Comparison of ENCODE assay signal across 9 cellular contexts in genomic region chr4:98653890-98654867, GRCh38. TPM values are rescaled to one million over a fixed set of nuclear protein-coding genes. Genes with fewer than 3 reads are reported as not detected.
A peak's percentile ranks its signal among the peaks of the same experiment; 100 is the strongest.
DNase-seq lines count a peak whose midpoint lies in the region; ATAC-seq, FAIRE-seq and TF ChIP-seq lines count a peak whose summit lies in the region.
"Had no signal": no experiment of that assay in that cellular context is flagged by ENCODE, and none has a peak within 500 bp of the region (broad histone marks: within the 10 kb centered on the region; RNA-seq: fewer than 3 reads in every experiment).

No MANE protein-coding gene starts in this region.

- DNase-seq in CD4-positive, alpha-beta T cell: no peak
- peak; percentile 93 for DNase-seq in RPMI7951 (ENCODE audit: low read depth)
- DNase-seq in ovary: peak in 3 of 5 donors; percentile 44 to 53 (median 47)
- no peak for DNase-seq in COR-L47 (lab: John Stamatoyannopoulos, UW)
- DNase-seq in activated naive CD4-positive, alpha-beta T cell treated with anti-CD3 and anti-CD28 coated beads, Interleukin-2, amount 50 U/mL, for 72 hours (ENCODE audit: low spot score in 2 of 2): no peak
- no peak for DNase-seq in HTR-8/SVneo (ENCODE audit: insufficient read length, low spot score)
- DNase-seq: left cardiac atrium had no signal

- H3K36me3 ChIP-seq in ovary: no peaks in the 10 kb centered on the region

- 17 to 22% (median 21%) methylated on average over 5 of the region's 5 CpGs for WGBS in ovary, 3 donors

- no peaks in the 10 kb centered on the region for H3K27me3 Mint-ChIP-seq in CD4-positive, alpha-beta T cell

- intact Hi-C loops in CD4-positive, alpha-beta T cell (cut with DNase I, micrococcal nuclease): no loop called here
- intact Hi-C loops in ovary (cut with DNase I): loop anchor here in 1 of 4 donors (2.0 to 10.0 kb wide), 2 partner anchors 41 to 89 kb away; no protein-coding TSS in a partner anchor

- H3K4me3 Mint-ChIP-seq in CD4-positive, alpha-beta T cell: peak overlapping the region; percentile 49

- no peak overlapping the region for H3K4me3 ChIP-seq in ovary

- peaks cover 60% of the 10 kb centered on the region for H3K4me1 Mint-ChIP-seq in CD4-positive, alpha-beta T cell (ENCODE audit: low read depth)

- CTCF ChIA-PET in CD4-positive, alpha-beta T cell (lab: Charles Lee): interaction anchor here (1.0 kb wide), 1 partner anchor 13 kb away, joined by 3 read pairs; no protein-coding TSS in a partner anchor

- no peak for TF ChIP-seq CTCF in CD4-positive, alpha-beta T cell (IDR thresholded peaks at IDR 0.05)
- TF ChIP-seq CTCF in ovary (IDR thresholded peaks at IDR 0.05): no peak

- TF ChIP-seq EP300 in ovary (IDR thresholded peaks at IDR 0.05): no peak

- H3K27ac Mint-ChIP-seq in CD4-positive, alpha-beta T cell: no peak overlapping the region
- H3K27ac Mint-ChIP-seq in activated naive CD4-positive, alpha-beta T cell treated with anti-CD3 and anti-CD28 coated beads, Interleukin-2, amount 50 U/mL, for 72 hours: no peak overlapping the region

- no peaks in the 10 kb centered on the region for H3K9me3 ChIP-seq in CD4-positive, alpha-beta T cell (ENCODE audit: control insufficient read depth, low read length)
- no peaks in the 10 kb centered on the region for H3K9me3 ChIP-seq in ovary

- POLR2A ChIA-PET in CD4-positive, alpha-beta T cell (lab: Charles Lee): no interaction called here

- no peak for TF ChIP-seq POLR2A in ovary (IDR thresholded peaks at IDR 0.05)

- H3K9me3 Mint-ChIP-seq in CD4-positive, alpha-beta T cell: no peaks in the 10 kb centered on the region
- H3K9me3 Mint-ChIP-seq in activated naive CD4-positive, alpha-beta T cell treated with anti-CD3 and anti-CD28 coated beads, Interleukin-2, amount 50 U/mL, for 72 hours: peaks cover 0 to 18% of the 10 kb centered on the region in 2 donors

- H3K36me3 Mint-ChIP-seq in CD4-positive, alpha-beta T cell (ENCODE audit: low read depth): peaks cover 9% of the 10 kb centered on the region
- peaks cover 21 to 58% of the 10 kb centered on the region in 2 donors for H3K36me3 Mint-ChIP-seq in activated naive CD4-positive, alpha-beta T cell treated with anti-CD3 and anti-CD28 coated beads, Interleukin-2, amount 50 U/mL, for 72 hours

- H3K27ac ChIP-seq in CD4-positive, alpha-beta T cell (ENCODE audit: low read depth, low read length): no peak overlapping the region
- H3K27ac ChIP-seq in ovary: peak overlapping the region; percentile 13 to 31

- FAIRE-seq in endometrium (lab: Jason Lieb, UNC) (peak; percentile 94), HTR-8/SVneo (lab: Jason Lieb, UNC) (no peak)

- no peaks in the 10 kb centered on the region for H3K27me3 ChIP-seq in CD4-positive, alpha-beta T cell (ENCODE audit: control insufficient read depth, insufficient read depth, low read length)
- H3K27me3 ChIP-seq in ovary: no peaks in the 10 kb centered on the region

- peaks cover 13% of the 10 kb centered on the region for H3K4me1 ChIP-seq in ovary (ENCODE audit: insufficient read depth)

- no peak for ATAC-seq in CD4-positive, alpha-beta T cell (ENCODE audit: poor library complexity)
- no peak for ATAC-seq in HG02623 (IDR thresholded peaks at IDR 0.05; ENCODE audit: unreplicated experiment)
- ATAC-seq in activated naive CD4-positive, alpha-beta T cell treated with anti-CD3 and anti-CD28 coated beads, Interleukin-2, amount 50 U/mL, for 72 hours: no peak
- ATAC-seq: left cardiac atrium had no signal

RNA-seq across cellular contexts. Expression of gene TSPAN5, which starts 4.2 kb away (rescaled TPM):
- 1 to 10 TPM; 1.8 to 2.8 TPM for total RNA-seq in CD4-positive, alpha-beta T cell
- 25.2 and 26.6 TPM in 2 replicates for total RNA-seq in RPMI7951 (2014; rRNA removed; shearing (Covaris generic))
- total RNA-seq in ovary: 10 to 100 TPM; 34.0 to 69.5 (median 48.2) TPM
- polyA plus RNA-seq in ovary: 10 to 100 TPM; 38.3 to 67.2 TPM
- total RNA-seq in activated naive CD4-positive, alpha-beta T cell treated with anti-CD3 and anti-CD28 coated beads, Interleukin-2, amount 50 U/mL, for 72 hours: 10 to 100 TPM; 11.0 to 26.7 TPM

Comparison
In these comparisons a context has a peak if more than half of its experiments do, and no peak if none do; other contexts are left out.
1. DNase-seq: peak in RPMI7951 (single experiment) and ovary (3 of 5); none in CD4-positive, alpha-beta T cell (0 of 10), COR-L47 (single experiment), activated naive CD4-positive, alpha-beta T cell treated with anti-CD3 and anti-CD28 coated beads, Interleukin-2, amount 50 U/mL, for 72 hours (0 of 2) and HTR-8/SVneo (single experiment).